Comparison of ENCODE assay signal across 29 cellular contexts in genomic region chr3:13583251-13584180, GRCh38. TPM values are rescaled to one million over a fixed set of nuclear protein-coding genes. Genes with fewer than 3 reads are reported as not detected.
"Had no signal": no experiment of that assay in that cellular context is flagged by ENCODE, and none has a peak within 500 bp of the region (broad histone marks: within the 10 kb centered on the region; RNA-seq: fewer than 3 reads in every experiment).

No MANE protein-coding gene starts in this region.

- H3K79me2 ChIP-seq: hepatocyte had no signal

- H2AFZ ChIP-seq: hepatocyte had no signal

- H3K36me3 ChIP-seq: adrenal gland, cardiac muscle cell, colonic mucosa, esophagus squamous epithelium, lower lobe of right lung, prostate gland, stomach, tibial artery had no signal

- H3K27ac Mint-ChIP-seq: activated naive CD4-positive, alpha-beta T cell treated with anti-CD3 and anti-CD28 coated beads for 36 hours; activated naive CD8-positive, alpha-beta T cell treated with anti-CD3 and anti-CD28 coated beads for 36 hours; activated T-helper 1 cell treated with anti-CD3 and anti-CD28 coated beads, Interleukin-12 subunit alpha, Interleukin-12 subunit beta, Interleukin-2, Interleukin-4 antibody, amounts not matched to agents 30 ng/mL and 10 ng/mL and 1 ng/mL, durations not matched to agents 14 hours and 24 hours and 36 hours; brain; stimulated activated naive B cell treated with anti-CD40 and anti-IgM and Interleukin-4, amounts not matched to agents 10 μg/mL and 1 μg/mL and 100 μg/mL, for 72 hours had no signal

- H3K9me3 Mint-ChIP-seq: activated naive CD4-positive, alpha-beta T cell treated with anti-CD3 and anti-CD28 coated beads for 36 hours; activated naive CD8-positive, alpha-beta T cell treated with anti-CD3 and anti-CD28 coated beads for 36 hours; activated T-helper 1 cell treated with anti-CD3 and anti-CD28 coated beads, Interleukin-12 subunit alpha, Interleukin-12 subunit beta, Interleukin-2, Interleukin-4 antibody, amounts not matched to agents 30 ng/mL and 10 ng/mL and 1 ng/mL, durations not matched to agents 14 hours and 24 hours and 36 hours; brain; naive thymus-derived CD8-positive, alpha-beta T cell; stimulated activated naive B cell treated with anti-CD40 and anti-IgM and Interleukin-4, amounts not matched to agents 10 μg/mL and 1 μg/mL and 100 μg/mL, for 72 hours had no signal

- H3K4me3 Mint-ChIP-seq: activated naive CD4-positive, alpha-beta T cell treated with anti-CD3 and anti-CD28 coated beads for 36 hours; activated naive CD8-positive, alpha-beta T cell treated with anti-CD3 and anti-CD28 coated beads for 36 hours; activated T-helper 1 cell treated with anti-CD3 and anti-CD28 coated beads, Interleukin-12 subunit alpha, Interleukin-12 subunit beta, Interleukin-2, Interleukin-4 antibody, amounts not matched to agents 30 ng/mL and 10 ng/mL and 1 ng/mL, durations not matched to agents 14 hours and 24 hours and 36 hours; brain; stimulated activated naive B cell treated with anti-CD40 and anti-IgM and Interleukin-4, amounts not matched to agents 10 μg/mL and 1 μg/mL and 100 μg/mL, for 72 hours had no signal

- H3K4me1 ChIP-seq: adrenal gland, colonic mucosa, lower lobe of right lung, prostate gland, stomach had no signal

- H3K4me3 ChIP-seq: adrenal gland, cardiac muscle cell, colonic mucosa, esophagus squamous epithelium, hepatocyte, lower lobe of right lung, prostate gland, smooth muscle cell, stomach, tibial artery had no signal

- ATAC-seq: activated CD4-positive, CD25-positive, alpha-beta regulatory T cell treated with anti-CD3 and anti-CD28 coated beads, Interleukin-2, amount 50 U/mL, for 24 hours; naive thymus-derived CD8-positive, alpha-beta T cell; stimulated activated naive B cell treated with anti-CD40 and anti-IgM and Interleukin-4, amounts not matched to agents 10 μg/mL and 1 μg/mL and 100 μg/mL, for 72 hours had no signal

- H3K4me1 Mint-ChIP-seq: stimulated activated naive B cell treated with anti-CD40 and anti-IgM and Interleukin-4, amounts not matched to agents 10 μg/mL and 1 μg/mL and 100 μg/mL, for 72 hours had no signal

- H3K27me3 ChIP-seq: adrenal gland, cardiac muscle cell, colonic mucosa, esophagus squamous epithelium, hepatocyte, stomach, tibial artery had no signal

- H3K9me3 ChIP-seq: adrenal gland, colonic mucosa, esophagus squamous epithelium, lower lobe of right lung, prostate gland, stomach, tibial artery had no signal

- H3K4me2 ChIP-seq: hepatocyte, smooth muscle cell had no signal

- H3K36me3 Mint-ChIP-seq: activated naive CD8-positive, alpha-beta T cell treated with anti-CD3 and anti-CD28 coated beads for 36 hours; brain; naive thymus-derived CD8-positive, alpha-beta T cell; stimulated activated naive B cell treated with anti-CD40 and anti-IgM and Interleukin-4, amounts not matched to agents 10 μg/mL and 1 μg/mL and 100 μg/mL, for 72 hours had no signal

- DNase-seq: activated CD4-positive, alpha-beta T cell treated with anti-CD3 and anti-CD28 coated beads for 48 hours; activated CD4-positive, alpha-beta T cell treated with anti-CD3 and anti-CD28 coated beads, Interleukin-2, amount 50 U/mL, for 48 hours; activated CD8-positive, alpha-beta memory T cell treated with anti-CD3 and anti-CD28 coated beads for 24 hours; activated effector memory CD4-positive, alpha-beta T cell treated with anti-CD3 and anti-CD28 coated beads, Interleukin-2, amount 50 U/mL, for 16 hours; activated naive CD4-positive, alpha-beta T cell treated with anti-CD3 and anti-CD28 coated beads for 36 hours; activated naive CD8-positive, alpha-beta T cell treated with anti-CD3 and anti-CD28 coated beads for 36 hours; adrenal gland; cerebellar nuclear complex; colonic mucosa; effector CD8-positive, alpha-beta T cell; esophagus squamous epithelium; lower lobe of right lung; mesenchymal stem cell; naive thymus-derived CD8-positive, alpha-beta T cell; retina; stimulated activated CD4-positive, alpha-beta T cell treated with anti-CD3 and anti-CD28 coated beads, Interleukin-15, amount 100 ng/mL, for 24 hours; stimulated activated CD4-positive, alpha-beta T cell treated with anti-CD3 and anti-CD28 coated beads, Interleukin-2, amount 100 ng/mL, for 24 hours; stimulated activated naive B cell treated with anti-CD40 and anti-IgM and Interleukin-4, amounts not matched to agents 10 μg/mL and 1 μg/mL and 100 μg/mL, for 72 hours; stomach had no signal

- H3K27me3 Mint-ChIP-seq: activated naive CD8-positive, alpha-beta T cell treated with anti-CD3 and anti-CD28 coated beads for 36 hours; brain; naive thymus-derived CD8-positive, alpha-beta T cell; stimulated activated naive B cell treated with anti-CD40 and anti-IgM and Interleukin-4, amounts not matched to agents 10 μg/mL and 1 μg/mL and 100 μg/mL, for 72 hours had no signal

- H3K27ac ChIP-seq: adrenal gland, cardiac muscle cell, colonic mucosa, epithelial cell of prostate, hepatocyte, lower lobe of right lung, prostate gland, stomach, tibial artery had no signal

RNA-seq across cellular contexts. Expression of gene FBLN2, which starts 34.6 kb away (rescaled TPM):
- total RNA-seq: activated naive CD4-positive, alpha-beta T cell treated with anti-CD3 and anti-CD28 coated beads for 36 hours; activated T-helper 1 cell treated with anti-CD3 and anti-CD28 coated beads, Interleukin-12 subunit alpha, Interleukin-12 subunit beta, Interleukin-2, Interleukin-4 antibody, amounts not matched to agents 30 ng/mL and 10 ng/mL and 1 ng/mL, durations not matched to agents 14 hours and 24 hours and 36 hours; T-helper 1 cell treated with Interleukin-12 subunit alpha and Interleukin-12 subunit beta and Interleukin-4 antibody, amounts not matched to agents 30 ng/mL and 1 ng/mL, for 36 hours had no signal
